In genomic region chr12:128687851-128688250, GRCh38 we compare ENCODE assay signal across 15 cellular contexts.
A peak's percentile ranks its signal among the peaks of the same experiment; 100 is the strongest.
DNase-seq lines count a peak whose midpoint lies in the region; ATAC-seq and TF ChIP-seq lines count a peak whose summit lies in the region.
"Had no signal": no experiment of that assay in that cellular context is flagged by ENCODE, and none has a peak within 500 bp of the region (broad histone marks: within the 10 kb centered on the region; RNA-seq: fewer than 3 reads in every experiment).

No MANE protein-coding gene starts in this region.

- no peak overlapping the region for H2AFZ ChIP-seq in neuronal stem cell (ENCODE audit: low read length)

- peak overlapping the region; percentile 25 for H3K9ac ChIP-seq in neuronal stem cell (ENCODE audit: low read depth, low read length, poor library complexity)

- H2BK5ac ChIP-seq in neuronal stem cell (ENCODE audit: low read length) = no peak overlapping the region

- H3K4me1 ChIP-seq in breast epithelium (no peaks in the 10 kb centered on the region), neuronal stem cell (ENCODE audit: control insufficient read depth in 2 of 2, insufficient read depth in 1 of 2, low read depth in 1 of 2, low read length in 2 of 2) (no peaks in the 10 kb centered on the region)
- H3K4me1 ChIP-seq: HAP-1 had no signal

- no peak overlapping the region for H2BK120ac ChIP-seq in neuronal stem cell (ENCODE audit: low read depth, low read length)

- POLR2A ChIA-PET in MCF 10A (lab: Yijun Ruan, JAX) = no interaction called here

- no CpG with 5 or more reads among the region's 7 CpGs for WGBS in neuronal stem cell (ENCODE audit: extremely low coverage in 2 of 2, insufficient read length in 2 of 2, insufficient replicate concordance in 1 of 2), 2 donors

- no peak overlapping the region for H3K23ac ChIP-seq in neuronal stem cell (ENCODE audit: low read depth, low read length, poor library complexity)

- H3K18ac ChIP-seq in neuronal stem cell (ENCODE audit: low read length) = peak overlapping the region; percentile 1

- no peak overlapping the region for H3K27ac Mint-ChIP-seq in MCF 10A (ENCODE audit: low read depth, unreplicated experiment)
- H3K27ac Mint-ChIP-seq in stimulated activated naive B cell treated with anti-CD40 and anti-IgM and Interleukin-4, amounts not matched to agents 10 μg/mL and 1 μg/mL and 100 μg/mL, for 72 hours = no peak overlapping the region
- H3K27ac Mint-ChIP-seq: CD14-positive monocyte; CD8-positive, alpha-beta T cell had no signal

- no peak overlapping the region for H2BK15ac ChIP-seq in neuronal stem cell (ENCODE audit: low read length)

- no peak overlapping the region for H4K8ac ChIP-seq in neuronal stem cell (ENCODE audit: low read depth, low read length)

- no peaks in the 10 kb centered on the region for H3K9me3 ChIP-seq in breast epithelium
- H3K9me3 ChIP-seq in neuronal stem cell (replicated peaks in 1 of 2; ENCODE audit: control insufficient read depth in 2 of 2, insufficient read depth in 1 of 2, low read depth in 1 of 2, low read length in 2 of 2) = peaks cover 0 to 2% of the 10 kb centered on the region in 2 donors
- H3K9me3 ChIP-seq: HAP-1 had no signal

- BruUV-seq in MCF 10A (replicated peaks; lab: Mats Ljungman, UMichigan) = no TSS peak

- H3K4me1 Mint-ChIP-seq in MCF 10A (ENCODE audit: insufficient read depth, unreplicated experiment) = no peaks in the 10 kb centered on the region
- H3K4me1 Mint-ChIP-seq in stimulated activated naive B cell treated with anti-CD40 and anti-IgM and Interleukin-4, amounts not matched to agents 10 μg/mL and 1 μg/mL and 100 μg/mL, for 72 hours = no peaks in the 10 kb centered on the region
- H3K4me1 Mint-ChIP-seq: CD14-positive monocyte had no signal

- H2AK5ac ChIP-seq in neuronal stem cell (ENCODE audit: low read depth, low read length) = peak overlapping the region; percentile 62

- TF ChIP-seq CTCF in MCF 10A (IDR thresholded peaks at IDR 0.05; ENCODE audit: unreplicated experiment) (no peak), breast epithelium (IDR thresholded peaks at IDR 0.05) (no peak)

- H3K4me3 ChIP-seq in breast epithelium (no peak overlapping the region), neuronal stem cell (ENCODE audit: low read length in 2 of 2) (no peak overlapping the region)
- H3K4me3 ChIP-seq: GM12878, HAP-1 had no signal

- H3K14ac ChIP-seq in neuronal stem cell (ENCODE audit: low read length) = no peak overlapping the region

- no peaks in the 10 kb centered on the region for H3K36me3 Mint-ChIP-seq in MCF 10A (ENCODE audit: insufficient read depth, unreplicated experiment)
- H3K36me3 Mint-ChIP-seq in stimulated activated naive B cell treated with anti-CD40 and anti-IgM and Interleukin-4, amounts not matched to agents 10 μg/mL and 1 μg/mL and 100 μg/mL, for 72 hours = no peaks in the 10 kb centered on the region
- H3K36me3 Mint-ChIP-seq: CD14-positive monocyte; CD8-positive, alpha-beta T cell had no signal

- intact Hi-C loops in MCF 10A (cut with micrococcal nuclease) = no loop called here
- intact Hi-C loops in breast epithelium (cut with DNase I; ENCODE audit: low total_unique reads) = no loop called here

- H3K36me3 ChIP-seq in breast epithelium (no peaks in the 10 kb centered on the region), neuronal stem cell (replicated peaks in 1 of 2; ENCODE audit: control insufficient read depth in 2 of 2, insufficient read depth in 2 of 2, low read length in 2 of 2) (no peaks in the 10 kb centered on the region)
- H3K36me3 ChIP-seq: HAP-1 had no signal

- TF ChIP-seq POLR2A in breast epithelium (IDR thresholded peaks at IDR 0.05) = no peak

- H3K4me2 ChIP-seq in neuronal stem cell (ENCODE audit: insufficient read depth, low read length, poor library complexity, severe bottlenecking) = no peak overlapping the region

- no peak overlapping the region for H4K91ac ChIP-seq in neuronal stem cell (ENCODE audit: low read depth, low read length, poor library complexity)

- no peak overlapping the region for H3K4ac ChIP-seq in neuronal stem cell (ENCODE audit: low read length)

- no peak for ATAC-seq in GM21723 (IDR thresholded peaks at IDR 0.05; ENCODE audit: unreplicated experiment)
- ATAC-seq in stimulated activated naive B cell treated with anti-CD40 and anti-IgM and Interleukin-4, amounts not matched to agents 10 μg/mL and 1 μg/mL and 100 μg/mL, for 72 hours (replicated peaks) = no peak
- ATAC-seq: CD8-positive, alpha-beta T cell; GM12878 had no signal

- H3K27me3 ChIP-seq in breast epithelium = no peaks in the 10 kb centered on the region
- no peaks in the 10 kb centered on the region for H3K27me3 ChIP-seq in neuronal stem cell (ENCODE audit: control insufficient read depth in 3 of 3, insufficient read depth in 3 of 3, low read depth in 1 of 3, low read length in 3 of 3)

- DNase-seq in DMS 273 (lab: John Stamatoyannopoulos, UW; ENCODE audit: unreplicated experiment) (peak; percentile 15), DMS 273 treated with DMSO at 0.1 percent for 48 hours (lab: John Stamatoyannopoulos, UW) (no peak), MCF 10A (ENCODE audit: unreplicated experiment) (peak; percentile 16), breast epithelium (ENCODE audit: low spot score in 2 of 2) (no peak), neuronal stem cell (ENCODE audit: low spot score) (no peak), NK-92 (lab: John Stamatoyannopoulos, UW; ENCODE audit: unreplicated experiment) (no peak)
- DNase-seq in stimulated activated naive B cell treated with anti-CD40 and anti-IgM and Interleukin-4, amounts not matched to agents 10 μg/mL and 1 μg/mL and 100 μg/mL, for 72 hours = no peak
- DNase-seq: CD8-positive, alpha-beta T cell; COR-L47; DMS53 had no signal

- CTCF ChIA-PET in MCF 10A (lab: Yijun Ruan, JAX) = no interaction called here

- H3K9me3 Mint-ChIP-seq in MCF 10A (ENCODE audit: unreplicated experiment) = peaks cover 36% of the 10 kb centered on the region
- no peaks in the 10 kb centered on the region for H3K9me3 Mint-ChIP-seq in stimulated activated naive B cell treated with anti-CD40 and anti-IgM and Interleukin-4, amounts not matched to agents 10 μg/mL and 1 μg/mL and 100 μg/mL, for 72 hours
- H3K9me3 Mint-ChIP-seq: CD8-positive, alpha-beta T cell had no signal

- H3K4me3 Mint-ChIP-seq in MCF 10A (ENCODE audit: unreplicated experiment) = no peak overlapping the region
- no peak overlapping the region for H3K4me3 Mint-ChIP-seq in stimulated activated naive B cell treated with anti-CD40 and anti-IgM and Interleukin-4, amounts not matched to agents 10 μg/mL and 1 μg/mL and 100 μg/mL, for 72 hours
- H3K4me3 Mint-ChIP-seq: CD14-positive monocyte; CD8-positive, alpha-beta T cell had no signal

- H2BK12ac ChIP-seq in neuronal stem cell (ENCODE audit: low read length) = no peak overlapping the region

- H3K27ac ChIP-seq in breast epithelium = no peak overlapping the region
- no peak overlapping the region for H3K27ac ChIP-seq in neuronal stem cell (replicated peaks; ENCODE audit: low read length)
- H3K27ac ChIP-seq: 22Rv1 had no signal

- no peaks in the 10 kb centered on the region for H3K27me3 Mint-ChIP-seq in MCF 10A (ENCODE audit: insufficient read depth, unreplicated experiment)
- H3K27me3 Mint-ChIP-seq in stimulated activated naive B cell treated with anti-CD40 and anti-IgM and Interleukin-4, amounts not matched to agents 10 μg/mL and 1 μg/mL and 100 μg/mL, for 72 hours = peaks cover 0 to 4% of the 10 kb centered on the region in 2 donors

- no peaks in the 10 kb centered on the region for H3K79me1 ChIP-seq in neuronal stem cell (ENCODE audit: low read depth, low read length)

Comparison
In these comparisons a context has a peak if more than half of its experiments do, and no peak if none do; other contexts are left out.
1. DNase-seq: peak in DMS 273 (single experiment) and MCF 10A (single experiment); none in DMS 273 treated with DMSO at 0.1 percent for 48 hours (single experiment), breast epithelium (0 of 2), neuronal stem cell (single experiment), NK-92 (single experiment) and stimulated activated naive B cell treated with anti-CD40 and anti-IgM and Interleukin-4, amounts not matched to agents 10 μg/mL and 1 μg/mL and 100 μg/mL, for 72 hours (single experiment).